In genomic region chr20:22402990-22403859, GRCh38 we compare ENCODE assay signal across 9 cellular contexts.
DNase-seq lines count a peak whose midpoint lies in the region; ATAC-seq, FAIRE-seq and TF ChIP-seq lines count a peak whose summit lies in the region.
"Had no signal": no experiment of that assay in that cellular context is flagged by ENCODE, and none has a peak within 500 bp of the region (broad histone marks: within the 10 kb centered on the region; RNA-seq: fewer than 3 reads in every experiment).

No MANE protein-coding gene starts in this region.

- H3K9me3 Mint-ChIP-seq in stimulated activated naive CD8-positive, alpha-beta T cell treated with anti-CD3 and anti-CD28 coated beads, Interleukin-15, Interleukin-2, amounts not matched to agents 100 ng/mL and 50 ng/mL, for 24 hours, result peaks cover 4% of the 10 kb centered on the region

- no peak for TF ChIP-seq EP300 in GM12878 (IDR thresholded peaks at IDR 0.05; ENCODE audit: borderline replicate concordance in 1 of 2, control insufficient read depth in 1 of 2, low read depth in 2 of 2, low read length in 2 of 2)

- 19% methylated on average over 18 of the region's 18 CpGs for WGBS in GM12878 (ENCODE audit: insufficient coverage, insufficient replicate concordance, low lambda C conversion rate, missing lambda C conversion rate)

- peak overlapping the region; percentile 61 for H2AFZ ChIP-seq in GM12878 (ENCODE audit: control insufficient read depth, low read depth, low read length)

- no peaks in the 10 kb centered on the region for H3K36me3 ChIP-seq in GM12878 (ENCODE audit: control insufficient read depth in 2 of 2, insufficient read depth in 2 of 2, low read length in 1 of 2)
- H3K36me3 ChIP-seq in mucosa of descending colon (ENCODE audit: low read depth), result no peaks in the 10 kb centered on the region

- H3K79me2 ChIP-seq in GM12878 (ENCODE audit: control insufficient read depth, insufficient read depth, low read length), result no peaks in the 10 kb centered on the region

- ATAC-seq in stimulated activated naive CD8-positive, alpha-beta T cell treated with anti-CD3 and anti-CD28 coated beads, Interleukin-15, Interleukin-2, amounts not matched to agents 100 U/mL and 50 U/mL, for 24 hours, result no peak
- ATAC-seq in GM12878 (no peak), mucosa of descending colon (peak; percentile 16)

- H3K27ac ChIP-seq in GM12878 (ENCODE audit: control insufficient read depth, insufficient read depth), result no peak overlapping the region

- in situ Hi-C loops in GM12878 (cut with MboI), result loop anchor here (5.0 kb wide), 1 partner anchor 49 kb away; no protein-coding TSS in a partner anchor

- H3K27me3 Mint-ChIP-seq in stimulated activated naive CD8-positive, alpha-beta T cell treated with anti-CD3 and anti-CD28 coated beads, Interleukin-15, Interleukin-2, amounts not matched to agents 100 ng/mL and 50 ng/mL, for 24 hours, result peaks cover 21% of the 10 kb centered on the region

- DNase-seq in stimulated activated naive CD8-positive, alpha-beta T cell treated with anti-CD3 and anti-CD28 coated beads, Interleukin-15, Interleukin-2, amounts not matched to agents 100 U/mL and 50 U/mL, for 24 hours, result no peak
- DNase-seq in GM12878 (ENCODE audit: low read depth, low spot score) (no peak), mucosa of descending colon (no peak), SKM-1 (lab: John Stamatoyannopoulos, UW; ENCODE audit: unreplicated experiment) (no peak)
- DNase-seq in stimulated activated naive CD4-positive, alpha-beta T cell (lab: John Stamatoyannopoulos, UW), result no peak
- no peak for DNase-seq in activated effector memory CD4-positive, alpha-beta T cell treated with anti-CD3 and anti-CD28 coated beads, Interleukin-2, amount 50 U/mL, for 16 hours
- DNase-seq in activated naive CD4-positive, alpha-beta T cell treated with anti-CD3 and anti-CD28 coated beads, Interleukin-2, amount 50 U/mL, for 16 hours, result no peak

- BruUV-seq in GM12878 (replicated peaks; lab: Mats Ljungman, UMichigan), result no TSS peak

- POLR2A ChIA-PET in GM12878 (lab: Charles Lee), result interaction anchor here (1.0 kb wide), 1 partner anchor 13 kb away, joined by 3 read pairs; no protein-coding TSS in a partner anchor

- no peaks in the 10 kb centered on the region for H3K36me3 Mint-ChIP-seq in stimulated activated naive CD8-positive, alpha-beta T cell treated with anti-CD3 and anti-CD28 coated beads, Interleukin-15, Interleukin-2, amounts not matched to agents 100 ng/mL and 50 ng/mL, for 24 hours (ENCODE audit: low read depth)

- SMC1A ChIA-PET in GM12878 (lab: Charles Lee; ENCODE audit: uncharacterized antibody, unreplicated experiment), result interaction anchor here (0.6 to 1.2 kb wide), 2 partner anchors 11 to 12 kb away, joined by 3 read pairs; no protein-coding TSS in a partner anchor

- TF ChIP-seq POLR2A in GM12878 (IDR thresholded peaks at IDR 0.05; ENCODE audit: low read depth, low read length), result no peak

- peak overlapping the region; percentile 29 for H3K4me3 Mint-ChIP-seq in stimulated activated naive CD8-positive, alpha-beta T cell treated with anti-CD3 and anti-CD28 coated beads, Interleukin-15, Interleukin-2, amounts not matched to agents 100 ng/mL and 50 ng/mL, for 24 hours

- no peak for FAIRE-seq in GM12878 (lab: Jason Lieb, UNC)
- FAIRE-seq: G401.6 had no signal

- no peaks in the 10 kb centered on the region for H4K20me1 ChIP-seq in GM12878 (ENCODE audit: control insufficient read depth, insufficient read depth)

- no peaks in the 10 kb centered on the region for H3K27me3 ChIP-seq in GM12878 (replicated peaks in 1 of 2; ENCODE audit: control insufficient read depth in 2 of 2, insufficient read depth in 2 of 2, low read length in 1 of 2)

- H3K9me3 ChIP-seq in GM12878 (replicated peaks; ENCODE audit: control insufficient read depth, insufficient read depth, low read length), result no peaks in the 10 kb centered on the region
- no peaks in the 10 kb centered on the region for H3K9me3 ChIP-seq in mucosa of descending colon

- TF ChIP-seq CTCF in GM12878 (IDR thresholded peaks at IDR 0.05 in 2 of 3, conservative IDR thresholded peaks at IDR 0.05 in 1 of 3; ENCODE audit: control insufficient read depth in 2 of 3, extremely low read depth in 1 of 3, insufficient read depth in 1 of 3, low read depth in 3 of 3, low read length in 3 of 3) (no peak), mucosa of descending colon (IDR thresholded peaks at IDR 0.05) (no peak)

- H3K4me3 ChIP-seq in GM12878 (peak overlapping the region; percentile 50), mucosa of descending colon (no peak overlapping the region)

- H3K9ac ChIP-seq in GM12878 (ENCODE audit: control insufficient read depth, insufficient read depth, low read length), result no peak overlapping the region

- peak overlapping the region; percentile 50 for H3K4me2 ChIP-seq in GM12878 (ENCODE audit: control insufficient read depth, insufficient read depth)

- RAD21 ChIA-PET in GM12878 (lab: Charles Lee; ENCODE audit: unreplicated experiment), result no interaction called here

- no peak for TF ChIP-seq RAD21 in GM12878 (IDR thresholded peaks at IDR 0.05; ENCODE audit: insufficient read depth, low read depth, low read length)

- no peaks in the 10 kb centered on the region; the same call in 1 of the 2 replicates for H3K4me1 ChIP-seq in GM12878 (ENCODE audit: control insufficient read depth, insufficient read depth, low read length)
- peaks cover 13% of the 10 kb centered on the region for H3K4me1 ChIP-seq in mucosa of descending colon (ENCODE audit: low read depth)

- intact Hi-C loops in GM12878 (cut with micrococcal nuclease; ENCODE audit: unreplicated experiment) (no loop called here), mucosa of descending colon (cut with DNase I, micrococcal nuclease) (no loop called here)

- no peak overlapping the region for H3K27ac Mint-ChIP-seq in stimulated activated naive CD8-positive, alpha-beta T cell treated with anti-CD3 and anti-CD28 coated beads, Interleukin-15, Interleukin-2, amounts not matched to agents 100 ng/mL and 50 ng/mL, for 24 hours

- H3K4me1 Mint-ChIP-seq in stimulated activated naive CD8-positive, alpha-beta T cell treated with anti-CD3 and anti-CD28 coated beads, Interleukin-15, Interleukin-2, amounts not matched to agents 100 ng/mL and 50 ng/mL, for 24 hours (ENCODE audit: low read depth), result no peaks in the 10 kb centered on the region

- CTCF ChIA-PET in GM12878 (lab: Yijun Ruan, JAX), result interaction anchor here (1.2 kb wide), 1 partner anchor 27 kb away, joined by 3 read pairs; no protein-coding TSS in a partner anchor

TF ChIP-seq in GM12878, 131 proteins besides CTCF, POLR2A, EP300 and RAD21 (continues in another document):
- no peak for TF ChIP-seq STAT1 (conservative IDR thresholded peaks at IDR 0.05)
- TF ChIP-seq TCF3 (IDR thresholded peaks at IDR 0.05; ENCODE audit: borderline replicate concordance, insufficient read depth, low read depth, low read length), result no peak
- TF ChIP-seq FOXM1 (IDR thresholded peaks at IDR 0.05; ENCODE audit: low read depth, low read length), result no peak
- TF ChIP-seq PML (IDR thresholded peaks at IDR 0.05; ENCODE audit: low read length), result no peak
- no peak for TF ChIP-seq NR2F1 (conservative IDR thresholded peaks at IDR 0.05)
- no peak for TF ChIP-seq SMARCA5 (IDR thresholded peaks at IDR 0.05)
- TF ChIP-seq ZBTB11 (CRISPR knock-in tag; IDR thresholded peaks at IDR 0.05), result no peak
- no peak for TF ChIP-seq ZBED1 (IDR thresholded peaks at IDR 0.05; ENCODE audit: borderline replicate concordance)
- TF ChIP-seq ZNF207 (IDR thresholded peaks at IDR 0.05; ENCODE audit: borderline replicate concordance), result no peak
- no peak for TF ChIP-seq SIN3A (IDR thresholded peaks at IDR 0.05; ENCODE audit: low read depth, low read length)
- TF ChIP-seq NR2C1 (IDR thresholded peaks at IDR 0.05), result no peak
